In genomic region chr10:103445366-103445765, GRCh38 we compare ENCODE assay signal across 13 cellular contexts. TPM values are rescaled to one million over a fixed set of nuclear protein-coding genes. Genes with fewer than 3 reads are reported as not detected.
DNase-seq lines count a peak whose midpoint lies in the region; ATAC-seq, FAIRE-seq and TF ChIP-seq lines count a peak whose summit lies in the region.
"Had no signal": no experiment of that assay in that cellular context is flagged by ENCODE, and none has a peak within 500 bp of the region (broad histone marks: within the 10 kb centered on the region; RNA-seq: fewer than 3 reads in every experiment).

No MANE protein-coding gene starts in this region.

- H3K27me3 Mint-ChIP-seq in CD4-positive, alpha-beta T cell, result no peaks in the 10 kb centered on the region
- no peaks in the 10 kb centered on the region for H3K27me3 Mint-ChIP-seq in activated B cell treated with CpG ODN at 0.5 μM for 24 hours
- H3K27me3 Mint-ChIP-seq: activated CD8-positive, alpha-beta memory T cell treated with anti-CD3 and anti-CD28 coated beads, Interleukin-2, amount 10 ng/mL, durations not matched to agents 7 days and 5 days had no signal

- H3K9me3 ChIP-seq in CD4-positive, alpha-beta T cell (ENCODE audit: control insufficient read depth, low read length), result no peaks in the 10 kb centered on the region
- no peaks in the 10 kb centered on the region for H3K9me3 ChIP-seq in kidney (ENCODE audit: control insufficient read depth in 1 of 2, low read length in 2 of 2)
- no peaks in the 10 kb centered on the region for H3K9me3 ChIP-seq in spleen
- H3K9me3 ChIP-seq: BLaER1 treated with 17β-estradiol and CSF1 and Interleukin-3, amounts not matched to agents 10 nM and 100 nM; neutrophil; SJSA1 had no signal

- TF ChIP-seq POLR2A in spleen (IDR thresholded peaks at IDR 0.05), result no peak

- ATAC-seq in CD4-positive, alpha-beta T cell (ENCODE audit: poor library complexity), result no peak
- ATAC-seq in activated B cell treated with CpG ODN at 0.5 μM for 24 hours (ENCODE audit: low read depth), result no peak
- no peak for ATAC-seq in GM19452 (IDR thresholded peaks at IDR 0.05; ENCODE audit: unreplicated experiment)
- ATAC-seq: activated CD8-positive, alpha-beta memory T cell treated with anti-CD3 and anti-CD28 coated beads, Interleukin-2, amount 10 ng/mL, durations not matched to agents 7 days and 5 days had no signal

- peaks cover 92% of the 10 kb centered on the region for H3K36me3 Mint-ChIP-seq in CD4-positive, alpha-beta T cell (ENCODE audit: low read depth)
- peaks cover 87% of the 10 kb centered on the region for H3K36me3 Mint-ChIP-seq in activated B cell treated with CpG ODN at 0.5 μM for 24 hours (ENCODE audit: low read depth)

- H3K27me3 ChIP-seq in CD4-positive, alpha-beta T cell (ENCODE audit: control insufficient read depth, insufficient read depth, low read length), result no peaks in the 10 kb centered on the region
- no peaks in the 10 kb centered on the region for H3K27me3 ChIP-seq in spleen (replicated peaks in 1 of 7)
- H3K27me3 ChIP-seq: BLaER1 treated with 17β-estradiol and CSF1 and Interleukin-3, amounts not matched to agents 10 nM and 100 nM; SJSA1 had no signal

- H3K27ac Mint-ChIP-seq in CD4-positive, alpha-beta T cell, result peak overlapping the region; percentile 51
- peak overlapping the region; percentile 30 for H3K27ac Mint-ChIP-seq in activated B cell treated with CpG ODN at 0.5 μM for 24 hours

- no peak overlapping the region for H3K9ac ChIP-seq in kidney (ENCODE audit: low read length in 2 of 2)

- WGBS in spleen, 5 donors, result 73 to 88% (median 80%) methylated on average over 9 of the region's 9 CpGs

- no peak overlapping the region for H3K4me3 Mint-ChIP-seq in CD4-positive, alpha-beta T cell
- H3K4me3 Mint-ChIP-seq in activated B cell treated with CpG ODN at 0.5 μM for 24 hours, result no peak overlapping the region
- H3K4me3 Mint-ChIP-seq: activated CD8-positive, alpha-beta memory T cell treated with anti-CD3 and anti-CD28 coated beads, Interleukin-2, amount 10 ng/mL, durations not matched to agents 7 days and 5 days had no signal

- no peaks in the 10 kb centered on the region for H3K9me3 Mint-ChIP-seq in CD4-positive, alpha-beta T cell
- no peaks in the 10 kb centered on the region for H3K9me3 Mint-ChIP-seq in activated B cell treated with CpG ODN at 0.5 μM for 24 hours

- H3K36me3 ChIP-seq in kidney (ENCODE audit: control insufficient read depth in 1 of 2, insufficient read depth in 2 of 2, low read length in 2 of 2) (peaks cover 23 to 39% of the 10 kb centered on the region in 2 donors), spleen (peaks cover 2 to 100% (median 79%) of the 10 kb centered on the region in 6 donors)

- no peak for DNase-seq in CD4-positive, alpha-beta T cell
- no peak for DNase-seq in activated B cell treated with CpG ODN at 0.5 μM for 24 hours
- no peak for DNase-seq in kidney
- no peak for DNase-seq in spleen
- DNase-seq in H4 (ENCODE audit: low spot score), result no peak
- no peak for DNase-seq in HT-29 (ENCODE audit: low spot score)
- no peak for DNase-seq in D341Med (ENCODE audit: low spot score)
- DNase-seq: activated CD8-positive, alpha-beta memory T cell treated with anti-CD3 and anti-CD28 coated beads, Interleukin-2, amount 10 ng/mL, durations not matched to agents 7 days and 5 days; amniotic stem cell had no signal

- intact Hi-C loops in CD4-positive, alpha-beta T cell (cut with DNase I, micrococcal nuclease), result loop anchor here in 1 of 2 experiments (5.0 kb wide), 1 partner anchor 37 kb away; no protein-coding TSS in a partner anchor
- intact Hi-C loops in activated B cell treated with CpG ODN at 0.5 μM for 24 hours (cut with micrococcal nuclease), result no loop called here
- intact Hi-C loops in kidney (cut with DNase I), result no loop called here
- intact Hi-C loops in spleen (cut with DNase I; ENCODE audit: low total_unique reads), result no loop called here

- CTCF ChIA-PET in CD4-positive, alpha-beta T cell (lab: Charles Lee), result no interaction called here
- CTCF ChIA-PET in activated B cell treated with CpG ODN at 0.5 μM for 24 hours (lab: Charles Lee), result no interaction called here

- peaks cover 20% of the 10 kb centered on the region for H3K4me1 Mint-ChIP-seq in CD4-positive, alpha-beta T cell (ENCODE audit: low read depth)
- peaks cover 20% of the 10 kb centered on the region for H3K4me1 Mint-ChIP-seq in activated B cell treated with CpG ODN at 0.5 μM for 24 hours

- peaks cover 3 to 11% of the 10 kb centered on the region in 2 donors for H3K4me1 ChIP-seq in kidney (ENCODE audit: control insufficient read depth in 1 of 2, insufficient read depth in 1 of 2, low read depth in 1 of 2, low read length in 2 of 2)
- H3K4me1 ChIP-seq in spleen, result peaks cover 41 to 74% (median 65%) of the 10 kb centered on the region in 6 donors
- H3K4me1 ChIP-seq: SJSA1 had no signal

- FAIRE-seq in kidney (lab: Jason Lieb, UNC), result no peak

- POLR2A ChIA-PET in CD4-positive, alpha-beta T cell (lab: Charles Lee), result no interaction called here
- POLR2A ChIA-PET in activated B cell treated with CpG ODN at 0.5 μM for 24 hours (lab: Charles Lee), result no interaction called here

- no peak for TF ChIP-seq CTCF in CD4-positive, alpha-beta T cell (IDR thresholded peaks at IDR 0.05)
- no peak for TF ChIP-seq CTCF in activated B cell treated with CpG ODN at 0.5 μM for 24 hours (IDR thresholded peaks at IDR 0.05)
- TF ChIP-seq CTCF in kidney (IDR thresholded peaks at IDR 0.05; ENCODE audit: borderline replicate concordance, extremely low read depth, insufficient read depth), result no peak
- no peak for TF ChIP-seq CTCF in spleen (IDR thresholded peaks at IDR 0.05 in 8 of 11, conservative IDR thresholded peaks at IDR 0.05 in 3 of 11)

- no peak overlapping the region for H3K27ac ChIP-seq in CD4-positive, alpha-beta T cell (ENCODE audit: low read depth, low read length)
- H3K27ac ChIP-seq in kidney (ENCODE audit: low read depth in 2 of 2, low read length in 2 of 2) (peak overlapping the region; percentile 64 to 74), spleen (peak overlapping the region; percentile 35 to 92 (median 81))
- H3K27ac ChIP-seq: neutrophil, SJSA1 had no signal

- no peak overlapping the region for H3K4me3 ChIP-seq in kidney (ENCODE audit: low read length in 2 of 2)
- H3K4me3 ChIP-seq in spleen, result no peak overlapping the region
- H3K4me3 ChIP-seq: BLaER1 treated with 17β-estradiol and CSF1 and Interleukin-3, amounts not matched to agents 10 nM and 100 nM; SJSA1 had no signal

RNA-seq across cellular contexts. Expression of gene CALHM2, which starts 6.8 kb away (rescaled TPM):
- 1 to 10 TPM; 3.1 to 4.0 TPM for total RNA-seq in CD4-positive, alpha-beta T cell
- 17.5 and 21.4 TPM in 2 replicates for total RNA-seq in activated B cell treated with CpG ODN at 0.5 μM for 24 hours
- 26.0 TPM for total RNA-seq in kidney
- 8.0 TPM for polyA plus RNA-seq in kidney (ENCODE audit: insufficient read depth, low read depth, low replicate concordance)
- 10 to 100 TPM; 36.8 to 91.6 (median 68.6) TPM for total RNA-seq in spleen
- polyA plus RNA-seq in spleen, result 10 to 100 TPM; 12.6 to 40.4 (median 23.3) TPM
- 0.43 and 0.97 TPM in 2 replicates for total RNA-seq in H4 (2014; rRNA removed; shearing (Covaris generic))
- total RNA-seq in HT-29 (2014; rRNA removed; shearing (Covaris generic)), result 3.0 and 3.3 TPM in 2 replicates
- total RNA-seq: SJSA1 had no signal

RNA-seq across cellular contexts. Expression of gene CALHM1, which starts 13.3 kb away (rescaled TPM):
- not detected for total RNA-seq in CD4-positive, alpha-beta T cell
- total RNA-seq in activated B cell treated with CpG ODN at 0.5 μM for 24 hours (0.40 and 0.42 TPM in 2 replicates), kidney (not detected), spleen (under 1 TPM in 1 of 7 donors, not detected in 6; 0.52 TPM)
- polyA plus RNA-seq in kidney (ENCODE audit: insufficient read depth, low read depth, low replicate concordance) (not detected), spleen (under 1 TPM in 2 of 3 donors, not detected in 1; 0.04 to 0.10 TPM)
- not detected in 2 replicates for total RNA-seq in H4 (2014; rRNA removed; shearing (Covaris generic))
- total RNA-seq in HT-29 (2014; rRNA removed; shearing (Covaris generic)), result not detected in 2 replicates
- total RNA-seq: SJSA1 had no signal

RNA-seq across cellular contexts. Expression of gene CALHM3, which starts 33.7 kb away (rescaled TPM):
- total RNA-seq in CD4-positive, alpha-beta T cell, result not detected
- not detected in 2 replicates for total RNA-seq in activated B cell treated with CpG ODN at 0.5 μM for 24 hours
- total RNA-seq in kidney, result not detected
- not detected for polyA plus RNA-seq in kidney (ENCODE audit: insufficient read depth, low read depth, low replicate concordance)
- not detected for total RNA-seq in spleen
- under 1 TPM in 1 of 3 donors, not detected in 2; 0.03 TPM for polyA plus RNA-seq in spleen
- total RNA-seq in H4 (2014; rRNA removed; shearing (Covaris generic)), result 0.23 TPM in 1 of 2 replicates, not detected in the other
- total RNA-seq in HT-29 (2014; rRNA removed; shearing (Covaris generic)), result not detected in 2 replicates
- total RNA-seq: activated CD8-positive, alpha-beta memory T cell treated with anti-CD3 and anti-CD28 coated beads, Interleukin-2, amount 10 ng/mL, durations not matched to agents 7 days and 5 days; SJSA1 had no signal

RNA-seq across cellular contexts. Expression of gene NEURL1, which starts 48.1 kb away (rescaled TPM):
- 1 to 10 TPM in 1 of 2 experiments, under 1 TPM in 1; 0.85 to 1.1 TPM for total RNA-seq in CD4-positive, alpha-beta T cell
- 0.61 and 0.93 TPM in 2 replicates for total RNA-seq in activated B cell treated with CpG ODN at 0.5 μM for 24 hours
- 1.2 TPM for total RNA-seq in kidney
- 1.2 TPM for polyA plus RNA-seq in kidney (ENCODE audit: insufficient read depth, low read depth, low replicate concordance)
- 1 to 10 TPM in 6 of 7 donors, under 1 TPM in 1; 0.43 to 3.6 (median 2.4) TPM for total RNA-seq in spleen
- 1 to 10 TPM in 2 of 3 donors, under 1 TPM in 1; 0.76 to 2.9 (median 1.4) TPM for polyA plus RNA-seq in spleen
- total RNA-seq in H4 (2014; rRNA removed; shearing (Covaris generic)), result 0.10 and 0.72 TPM in 2 replicates
- total RNA-seq in HT-29 (2014; rRNA removed; shearing (Covaris generic)), result 5.4 and 7.2 TPM in 2 replicates
- total RNA-seq: SJSA1 had no signal

RNA-seq across cellular contexts. Expression of gene PDCD11, which starts 48.9 kb away (rescaled TPM):
- 10 to 100 TPM; 13.3 to 16.4 TPM for total RNA-seq in CD4-positive, alpha-beta T cell
- 65.4 and 66.0 TPM in 2 replicates for total RNA-seq in activated B cell treated with CpG ODN at 0.5 μM for 24 hours
- 24.9 TPM for total RNA-seq in kidney
- polyA plus RNA-seq in kidney (ENCODE audit: insufficient read depth, low read depth, low replicate concordance), result 8.7 TPM
- total RNA-seq in spleen, result 10 to 100 TPM; 21.1 to 41.9 (median 25.2) TPM
- polyA plus RNA-seq in spleen, result 10 to 100 TPM; 13.9 to 21.2 (median 20.4) TPM
- total RNA-seq in H4 (2014; rRNA removed; shearing (Covaris generic)), result 15.9 and 20.0 TPM in 2 replicates
- 34.0 and 40.6 TPM in 2 replicates for total RNA-seq in HT-29 (2014; rRNA removed; shearing (Covaris generic))
